1 cellular context compared by ENCODE assay signal in the genomic region with DNA sequence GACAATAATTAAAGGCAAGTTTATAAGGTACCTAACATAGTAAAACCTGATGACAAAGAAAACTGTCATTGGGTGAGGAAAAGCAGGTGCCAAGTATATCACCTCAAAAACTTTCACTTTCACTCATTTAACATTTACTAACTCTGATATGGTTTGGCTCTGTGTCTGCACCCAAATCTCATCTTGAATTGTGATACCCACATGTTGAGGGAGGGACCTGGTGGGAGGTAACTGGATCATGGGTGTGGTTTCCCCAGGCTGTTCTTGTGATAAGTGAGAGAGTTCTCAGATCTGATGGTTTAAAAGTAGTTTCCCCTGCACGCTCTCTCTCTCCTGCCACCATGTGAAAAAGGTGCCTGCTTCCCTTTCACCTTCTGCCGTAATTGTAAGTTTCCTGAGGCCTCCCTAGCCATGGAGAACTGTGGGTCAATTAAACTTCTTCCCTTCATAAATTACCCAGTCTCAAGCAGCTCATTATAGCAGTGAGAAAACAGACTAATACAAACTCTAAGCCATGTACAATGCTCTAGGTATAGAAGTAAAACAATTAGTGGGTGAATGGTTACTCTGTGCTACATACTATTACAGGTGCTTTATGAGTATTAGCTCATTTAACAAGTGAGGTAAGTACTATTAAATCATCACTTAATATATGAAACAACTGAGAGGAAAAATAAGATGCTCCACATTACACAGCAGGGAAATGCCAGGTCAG.
TF ChIP-seq lines count a peak whose summit lies in the region.

No MANE protein-coding gene starts in this region.

TF ChIP-seq in K562, 482 proteins besides CTCF, POLR2A, EP300 and RAD21 (continued from another document):
- no peak for TF ChIP-seq TCF15 (CRISPR knock-in tag; IDR thresholded peaks at IDR 0.05)
- no peak for TF ChIP-seq NFRKB (IDR thresholded peaks at IDR 0.05; ENCODE audit: low read depth)
